Comparison of ENCODE assay signal across 16 cellular contexts in the genomic region with DNA sequence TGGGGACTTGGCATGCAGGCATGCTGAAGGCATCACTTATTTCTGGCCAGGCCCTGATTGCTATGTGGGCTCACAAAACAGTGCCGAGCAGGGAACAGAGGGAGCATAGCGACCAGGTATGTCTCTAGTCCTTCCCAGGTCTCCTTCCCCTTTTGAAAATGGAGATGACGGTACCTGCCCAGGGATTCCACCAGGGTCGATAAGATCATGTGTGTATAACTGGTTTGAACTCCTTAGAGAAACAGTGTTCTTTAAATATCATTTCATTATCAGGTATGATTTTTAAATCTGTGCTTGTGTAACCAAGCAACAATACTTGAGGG.
"Had no signal": no experiment of that assay in that cellular context is flagged by ENCODE, and none has a peak within 500 bp of the region (broad histone marks: within the 10 kb centered on the region; RNA-seq: fewer than 3 reads in every experiment).

No MANE protein-coding gene starts in this region.

- ATAC-seq: lower lobe of right lung; stimulated activated naive CD8-positive, alpha-beta T cell treated with anti-CD3 and anti-CD28 coated beads, Interleukin-15, amount 100 ng/mL, for 72 hours had no signal

- H3K9me3 ChIP-seq: lower lobe of right lung, testis had no signal

- H3K4me1 ChIP-seq: lower lobe of right lung, testis had no signal

- H3K36me3 ChIP-seq: lower lobe of right lung had no signal

- H3K27ac ChIP-seq: lower lobe of right lung, testis had no signal

- H3K27me3 ChIP-seq: testis had no signal

- H3K4me3 ChIP-seq: lower lobe of right lung, testis had no signal

- H3K9me3 Mint-ChIP-seq: nephron had no signal

- H3K4me1 Mint-ChIP-seq: nephron had no signal

- H3K4me3 Mint-ChIP-seq: activated CD4-positive, alpha-beta memory T cell treated with anti-CD3 and anti-CD28 coated beads, Interleukin-2, amount 10 ng/mL, durations not matched to agents 7 days and 5 days; activated naive CD4-positive, alpha-beta T cell treated with anti-CD3 and anti-CD28 coated beads for 36 hours; activated T-helper 1 cell treated with anti-CD3 and anti-CD28 coated beads, Interleukin-12 subunit alpha, Interleukin-12 subunit beta, Interleukin-2, Interleukin-4 antibody, amounts not matched to agents 30 ng/mL and 10 ng/mL and 1 ng/mL, durations not matched to agents 14 hours and 24 hours and 36 hours; nephron; stimulated activated naive CD8-positive, alpha-beta T cell treated with anti-CD3 and anti-CD28 coated beads, Interleukin-15, amount 100 ng/mL, for 72 hours had no signal

- H3K27me3 Mint-ChIP-seq: activated CD4-positive, alpha-beta memory T cell treated with anti-CD3 and anti-CD28 coated beads, Interleukin-2, amount 10 ng/mL, durations not matched to agents 7 days and 5 days; stimulated activated naive CD8-positive, alpha-beta T cell treated with anti-CD3 and anti-CD28 coated beads, Interleukin-15, amount 100 ng/mL, for 72 hours had no signal

- DNase-seq: activated CD4-positive, alpha-beta memory T cell treated with anti-CD3 and anti-CD28 coated beads, Interleukin-2, amount 10 ng/mL, durations not matched to agents 7 days and 5 days; activated CD4-positive, alpha-beta T cell treated with anti-CD3 and anti-CD28 coated beads for 1 hour; activated CD8-positive, alpha-beta memory T cell treated with anti-CD3 and anti-CD28 coated beads, Interleukin-2, amount 50 U/mL, for 48 hours; activated naive CD4-positive, alpha-beta T cell treated with anti-CD3 and anti-CD28 coated beads for 36 hours; amygdala; cerebellar nuclear complex; dermis blood vessel endothelial cell; erythroblast; hypothalamus; lower lobe of right lung; occipital lobe; stimulated activated naive CD8-positive, alpha-beta T cell treated with anti-CD3 and anti-CD28 coated beads, Interleukin-15, amount 100 ng/mL, for 72 hours; testis had no signal

- H3K36me3 Mint-ChIP-seq: brain had no signal

- H3K27ac Mint-ChIP-seq: activated CD4-positive, alpha-beta memory T cell treated with anti-CD3 and anti-CD28 coated beads, Interleukin-2, amount 10 ng/mL, durations not matched to agents 7 days and 5 days; activated naive CD4-positive, alpha-beta T cell treated with anti-CD3 and anti-CD28 coated beads for 36 hours; activated T-helper 1 cell treated with anti-CD3 and anti-CD28 coated beads, Interleukin-12 subunit alpha, Interleukin-12 subunit beta, Interleukin-2, Interleukin-4 antibody, amounts not matched to agents 30 ng/mL and 10 ng/mL and 1 ng/mL, durations not matched to agents 14 hours and 24 hours and 36 hours; nephron had no signal
